ENCODE assay signal across 5 cellular contexts in the genomic region with DNA sequence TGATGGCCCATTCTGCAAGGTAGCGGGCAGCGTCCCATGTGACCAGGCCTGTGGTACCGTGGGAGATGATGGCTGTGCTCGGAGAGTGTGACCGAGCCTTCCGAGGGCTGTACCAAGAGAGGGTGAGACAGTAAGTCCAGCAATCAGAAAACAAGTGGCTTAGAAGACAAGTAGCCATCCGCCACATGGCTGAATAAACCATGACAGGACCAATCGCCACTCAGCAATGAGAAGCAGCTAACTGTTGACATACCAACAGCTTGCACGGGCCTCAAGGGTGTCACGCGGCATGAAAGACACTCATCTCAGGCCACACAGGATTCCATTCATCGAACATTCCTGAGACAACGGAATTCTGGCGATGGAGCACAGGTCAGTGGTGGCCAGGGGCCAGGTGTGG. TPM values are rescaled to one million over a fixed set of nuclear protein-coding genes. Genes with fewer than 3 reads are reported as not detected.
"Had no signal": no experiment of that assay in that cellular context is flagged by ENCODE, and none has a peak within 500 bp of the region (broad histone marks: within the 10 kb centered on the region; RNA-seq: fewer than 3 reads in every experiment).

No MANE protein-coding gene starts in this region.

RNA-seq across cellular contexts. Expression of a gene that starts 22.6 kb away (rescaled TPM):
- total RNA-seq: activated CD4-positive, alpha-beta T cell treated with anti-CD3 and anti-CD28 coated beads, Interleukin-2, amount 10 ng/mL, durations not matched to agents 24 days and 14 days; LHCN-M2; MCF 10A; PC-3; RPMI7951 had no signal
